Comparison of ENCODE assay signal across 21 cellular contexts in genomic region chr17:2022647-2023046, GRCh38. TPM values are rescaled to one million over a fixed set of nuclear protein-coding genes. Genes with fewer than 3 reads are reported as not detected.
DNase-seq lines count a peak whose midpoint lies in the region; ATAC-seq, FAIRE-seq and TF ChIP-seq lines count a peak whose summit lies in the region.
"Had no signal": no experiment of that assay in that cellular context is flagged by ENCODE, and none has a peak within 500 bp of the region (broad histone marks: within the 10 kb centered on the region; RNA-seq: fewer than 3 reads in every experiment).

No MANE protein-coding gene starts in this region.

- H3K79me2 ChIP-seq in GM12878 (ENCODE audit: control insufficient read depth, insufficient read depth, low read length), result no peaks in the 10 kb centered on the region

- no peak overlapping the region for H3K27ac ChIP-seq in GM12878 (ENCODE audit: control insufficient read depth, insufficient read depth)
- H3K27ac ChIP-seq: 22Rv1, VCaP had no signal

- TF ChIP-seq RAD21 in GM12878 (IDR thresholded peaks at IDR 0.05; ENCODE audit: insufficient read depth, low read depth, low read length), result no peak

- no peak overlapping the region for H2AFZ ChIP-seq in GM12878 (ENCODE audit: control insufficient read depth, low read depth, low read length)

- no TSS peak for BruUV-seq in GM12878 (replicated peaks; lab: Mats Ljungman, UMichigan)

- SMC1A ChIA-PET in GM12878 (lab: Charles Lee; ENCODE audit: uncharacterized antibody, unreplicated experiment), result no interaction called here

- no peaks in the 10 kb centered on the region for H3K36me3 ChIP-seq in GM12878 (ENCODE audit: control insufficient read depth in 2 of 2, insufficient read depth in 2 of 2, low read length in 1 of 2)
- H3K36me3 ChIP-seq: MG63 had no signal

- H3K27me3 Mint-ChIP-seq in neural crest cell (ENCODE audit: low read depth), result peaks cover 87% of the 10 kb centered on the region

- TF ChIP-seq CTCF in GM12878 (IDR thresholded peaks at IDR 0.05 in 2 of 3, conservative IDR thresholded peaks at IDR 0.05 in 1 of 3; ENCODE audit: control insufficient read depth in 2 of 3, extremely low read depth in 1 of 3, insufficient read depth in 1 of 3, low read depth in 3 of 3, low read length in 3 of 3), result no peak
- TF ChIP-seq CTCF in neural crest cell (conservative IDR thresholded peaks at IDR 0.05), result no peak

- POLR2A ChIA-PET in GM12878 (lab: Charles Lee), result no interaction called here

- TF ChIP-seq POLR2A in GM12878 (IDR thresholded peaks at IDR 0.05; ENCODE audit: low read depth, low read length), result no peak

- H3K4me3 ChIP-seq in GM12878, result no peak overlapping the region
- H3K4me3 ChIP-seq: MG63 had no signal

- no peaks in the 10 kb centered on the region for H3K36me3 Mint-ChIP-seq in neural crest cell (ENCODE audit: low read depth)
- H3K36me3 Mint-ChIP-seq: activated naive CD4-positive, alpha-beta T cell treated with anti-CD3 and anti-CD28 coated beads, Interleukin-2, amount 10 ng/mL, durations not matched to agents 7 days and 5 days; stimulated activated naive B cell treated with anti-CD40 and anti-IgM and Interleukin-4, amounts not matched to agents 10 μg/mL and 1 μg/mL and 100 μg/mL, for 72 hours had no signal

- CTCF ChIA-PET in GM12878 (lab: Yijun Ruan, JAX), result no interaction called here

- H3K9me3 ChIP-seq in GM12878 (replicated peaks; ENCODE audit: control insufficient read depth, insufficient read depth, low read length), result no peaks in the 10 kb centered on the region
- H3K9me3 ChIP-seq: MG63 had no signal

- no peak overlapping the region for H3K9ac ChIP-seq in GM12878 (ENCODE audit: control insufficient read depth, insufficient read depth, low read length)

- FAIRE-seq in GM12878 (lab: Jason Lieb, UNC), result no peak
- FAIRE-seq: HTR-8/SVneo had no signal

- H4K20me1 ChIP-seq in GM12878 (ENCODE audit: control insufficient read depth, insufficient read depth), result no peaks in the 10 kb centered on the region

- H3K27me3 ChIP-seq in GM12878 (replicated peaks in 1 of 2; ENCODE audit: control insufficient read depth in 2 of 2, insufficient read depth in 2 of 2, low read length in 1 of 2), result peaks cover 16 to 25% of the 10 kb centered on the region in 2 experiments
- H3K27me3 ChIP-seq: MG63 had no signal

- RAD21 ChIA-PET in GM12878 (lab: Charles Lee; ENCODE audit: unreplicated experiment), result no interaction called here

- H3K27ac Mint-ChIP-seq in neural crest cell (ENCODE audit: unreplicated experiment), result no peak overlapping the region
- H3K27ac Mint-ChIP-seq: activated naive CD4-positive, alpha-beta T cell treated with anti-CD3 and anti-CD28 coated beads, Interleukin-2, amount 10 ng/mL, durations not matched to agents 7 days and 5 days had no signal

- intact Hi-C loops in GM12878 (cut with micrococcal nuclease; ENCODE audit: unreplicated experiment), result no loop called here

- H3K9me3 Mint-ChIP-seq in neural crest cell, result no peaks in the 10 kb centered on the region
- H3K9me3 Mint-ChIP-seq: activated naive CD4-positive, alpha-beta T cell treated with anti-CD3 and anti-CD28 coated beads, Interleukin-2, amount 10 ng/mL, durations not matched to agents 7 days and 5 days; stimulated activated naive B cell treated with anti-CD40 and anti-IgM and Interleukin-4, amounts not matched to agents 10 μg/mL and 1 μg/mL and 100 μg/mL, for 72 hours had no signal

- WGBS in GM12878 (ENCODE audit: insufficient coverage, insufficient replicate concordance, low lambda C conversion rate, missing lambda C conversion rate), result 15% methylated on average over 10 of the region's 10 CpGs

- peaks cover 24% of the 10 kb centered on the region for H3K4me1 Mint-ChIP-seq in neural crest cell

- DNase-seq in DMS53 (lab: John Stamatoyannopoulos, UW) (peak; percentile 28), DMS53 treated with DMSO at 0.1 percent for 48 hours (lab: John Stamatoyannopoulos, UW; ENCODE audit: unreplicated experiment) (no peak), KBM-7 (peak; percentile 79), GM12878 (ENCODE audit: low read depth, low spot score) (no peak), neural crest cell (ENCODE audit: low read depth, low spot score) (no peak), NCI-H446 treated with DMSO at 0.1 percent for 48 hours (lab: John Stamatoyannopoulos, UW) (no peak), D341Med (ENCODE audit: low spot score) (no peak)
- DNase-seq in stimulated activated naive CD4-positive, alpha-beta T cell (lab: John Stamatoyannopoulos, UW), result no peak
- DNase-seq: activated naive CD4-positive, alpha-beta T cell treated with anti-CD3 and anti-CD28 coated beads, Interleukin-2, amount 10 ng/mL, durations not matched to agents 7 days and 5 days; C1 segment of cervical spinal cord; dermis blood vessel endothelial cell; DND-41; left ventricle myocardium superior; MG63; NCI-H146; NCI-H2227 treated with DMSO at 0.1 percent for 48 hours; stimulated activated naive B cell treated with anti-CD40 and anti-IgM and Interleukin-4, amounts not matched to agents 10 μg/mL and 1 μg/mL and 100 μg/mL, for 72 hours had no signal

- ATAC-seq in GM12878, result no peak
- ATAC-seq: left ventricle myocardium superior; Right ventricle myocardium inferior; stimulated activated naive B cell treated with anti-CD40 and anti-IgM and Interleukin-4, amounts not matched to agents 10 μg/mL and 1 μg/mL and 100 μg/mL, for 72 hours had no signal

- in situ Hi-C loops in KBM-7 (cut with MboI; ENCODE audit: low pct_unique_long_range_greater_than_20kb, low sequenced_read_pairs) (no loop called here), GM12878 (cut with MboI) (loop anchor here (25.0 kb wide), 1 partner anchor 110 kb away; no protein-coding TSS in a partner anchor)

- no peak overlapping the region for H3K4me2 ChIP-seq in GM12878 (ENCODE audit: control insufficient read depth, insufficient read depth)

- TF ChIP-seq EP300 in GM12878 (IDR thresholded peaks at IDR 0.05; ENCODE audit: borderline replicate concordance in 1 of 2, control insufficient read depth in 1 of 2, low read depth in 2 of 2, low read length in 2 of 2), result no peak

- H3K4me1 ChIP-seq in GM12878 (ENCODE audit: control insufficient read depth, insufficient read depth, low read length), result peaks cover 11% of the 10 kb centered on the region

- peak overlapping the region; percentile 72 for H3K4me3 Mint-ChIP-seq in neural crest cell
- H3K4me3 Mint-ChIP-seq: activated naive CD4-positive, alpha-beta T cell treated with anti-CD3 and anti-CD28 coated beads, Interleukin-2, amount 10 ng/mL, durations not matched to agents 7 days and 5 days had no signal

RNA-seq across cellular contexts. Expression of gene RTN4RL1, which starts 2.5 kb away (rescaled TPM):
- total RNA-seq in GM12878 (2013; cell fraction: nucleolus; rRNA removed), result 0.10 and 0.12 TPM in 2 replicates
- total RNA-seq in GM12878 (2014; rRNA removed) (0.05 and 0.11 TPM in 2 replicates), GM12878 (2014; rRNA removed; fragmentation: Illumina TruSeq; extraction: Trizol) (not detected in 2 replicates), GM12878 (2021) (0.10 and 0.13 TPM in 2 replicates), neural crest cell (0.36 and 0.47 TPM in 2 replicates)
- not detected for polyA plus RNA-seq in GM12878 (2011; ENCODE audit: low read depth)
- polyA plus RNA-seq in GM12878 (2011; rRNA removed) (not detected in 2 replicates), GM12878 (2014; fragmentation: Illumina TruSeq; extraction: Trizol) (not detected in 2 replicates), GM12878 (2014; fragmentation: Nextera tagmentation; extraction: Ambion mirVana) (not detected), GM12878 (2014; rRNA removed) (0.03 and 0.08 TPM in 2 replicates), GM12878 (2016; fragmentation: Nextera tagmentation; extraction: Ambion mirVana) (not detected)
- polyA plus RNA-seq in GM12878 (2011; cell fraction: cytosol; rRNA removed), result 0.01 TPM in 1 of 2 replicates, not detected in the other
- polyA plus RNA-seq in GM12878 (2011; cell fraction: nucleus; rRNA removed), result 0.03 TPM in 1 of 2 replicates, not detected in the other
- 0.04 TPM in 1 of 2 replicates, not detected in the other for polyA plus RNA-seq in GM12878 (2012)
- not detected in 2 replicates for polyA minus RNA-seq in GM12878 (2011; rRNA and poly(A)+ RNA removed)
- not detected in 2 replicates for polyA minus RNA-seq in GM12878 (2011; cell fraction: cytosol; rRNA and poly(A)+ RNA removed)
- polyA minus RNA-seq in GM12878 (2011; cell fraction: nucleus; rRNA and poly(A)+ RNA removed), result not detected in 2 replicates

RNA-seq across cellular contexts. Expression of gene DPH1, which starts 7.3 kb away (rescaled TPM):
- 111 and 119 TPM in 2 replicates for total RNA-seq in GM12878 (2013; cell fraction: nucleolus; rRNA removed)
- total RNA-seq in GM12878 (2014; rRNA removed) (21.1 and 22.5 TPM in 2 replicates), GM12878 (2014; rRNA removed; fragmentation: Illumina TruSeq; extraction: Trizol) (13.4 and 17.5 TPM in 2 replicates), GM12878 (2021) (20.2 and 21.3 TPM in 2 replicates), neural crest cell (29.7 and 35.1 TPM in 2 replicates)
- polyA plus RNA-seq in GM12878 (2011; ENCODE audit: low read depth), result 13.9 TPM
- polyA plus RNA-seq in GM12878 (2011; rRNA removed) (16.0 and 33.6 TPM in 2 replicates), GM12878 (2014; fragmentation: Illumina TruSeq; extraction: Trizol) (7.1 and 16.0 TPM in 2 replicates), GM12878 (2014; fragmentation: Nextera tagmentation; extraction: Ambion mirVana) (under 1 TPM; 0.29 to 0.95 TPM), GM12878 (2014; rRNA removed) (22.2 and 24.4 TPM in 2 replicates), GM12878 (2016; fragmentation: Nextera tagmentation; extraction: Ambion mirVana) (10 to 100 TPM; 19.0 to 22.0 TPM)
- 39.9 and 44.5 TPM in 2 replicates for polyA plus RNA-seq in GM12878 (2011; cell fraction: cytosol; rRNA removed)
- 194 and 207 TPM in 2 replicates for polyA plus RNA-seq in GM12878 (2011; cell fraction: nucleus; rRNA removed)
- 32.2 and 34.3 TPM in 2 replicates for polyA plus RNA-seq in GM12878 (2012)
- 23.5 and 37.9 TPM in 2 replicates for polyA minus RNA-seq in GM12878 (2011; rRNA and poly(A)+ RNA removed)
- polyA minus RNA-seq in GM12878 (2011; cell fraction: cytosol; rRNA and poly(A)+ RNA removed), result 12.2 and 19.2 TPM in 2 replicates
- 38.8 and 48.8 TPM in 2 replicates for polyA minus RNA-seq in GM12878 (2011; cell fraction: nucleus; rRNA and poly(A)+ RNA removed)

RNA-seq across cellular contexts. Expression of gene OVCA2, which starts 19.2 kb away (rescaled TPM):
- 4.1 and 4.5 TPM in 2 replicates for total RNA-seq in GM12878 (2013; cell fraction: nucleolus; rRNA removed)
- 57.5 and 58.6 TPM in 2 replicates for total RNA-seq in GM12878 (2014; rRNA removed)
- total RNA-seq in GM12878 (2014; rRNA removed; fragmentation: Illumina TruSeq; extraction: Trizol), result 25.5 and 29.1 TPM in 2 replicates
- 39.7 and 46.9 TPM in 2 replicates for total RNA-seq in GM12878 (2021)
- 15.9 TPM for polyA plus RNA-seq in GM12878 (2011; ENCODE audit: low read depth)
- polyA plus RNA-seq in GM12878 (2011; rRNA removed), result 21.8 and 34.6 TPM in 2 replicates
- 57.5 and 70.9 TPM in 2 replicates for polyA plus RNA-seq in GM12878 (2011; cell fraction: cytosol; rRNA removed)
- 27.2 and 42.6 TPM in 2 replicates for polyA plus RNA-seq in GM12878 (2011; cell fraction: nucleus; rRNA removed)
- polyA plus RNA-seq in GM12878 (2012), result 26.0 and 30.9 TPM in 2 replicates
- polyA plus RNA-seq in GM12878 (2014; fragmentation: Illumina TruSeq; extraction: Trizol), result 24.8 and 32.5 TPM in 2 replicates
- polyA plus RNA-seq in GM12878 (2014; fragmentation: Nextera tagmentation; extraction: Ambion mirVana), result 10 to 100 TPM in 1 of 2 experiments, 1 to 10 TPM in 1; 6.1 to 14.2 TPM
- 49.5 and 59.8 TPM in 2 replicates for polyA plus RNA-seq in GM12878 (2014; rRNA removed)
- 10 to 100 TPM; 73.6 to 75.3 TPM for polyA plus RNA-seq in GM12878 (2016; fragmentation: Nextera tagmentation; extraction: Ambion mirVana)
- polyA minus RNA-seq in GM12878 (2011; rRNA and poly(A)+ RNA removed), result 18.9 and 41.3 TPM in 2 replicates
- 9.4 and 10.5 TPM in 2 replicates for polyA minus RNA-seq in GM12878 (2011; cell fraction: cytosol; rRNA and poly(A)+ RNA removed)
- polyA minus RNA-seq in GM12878 (2011; cell fraction: nucleus; rRNA and poly(A)+ RNA removed), result 2.3 and 5.2 TPM in 2 replicates
- 25.6 and 29.8 TPM in 2 replicates for total RNA-seq in neural crest cell

RNA-seq across cellular contexts. Expression of gene HIC1, which starts 32.3 kb away (rescaled TPM):
- 220 and 277 TPM in 2 replicates for total RNA-seq in GM12878 (2013; cell fraction: nucleolus; rRNA removed)
- total RNA-seq in GM12878 (2014; rRNA removed) (30.8 and 40.8 TPM in 2 replicates), GM12878 (2014; rRNA removed; fragmentation: Illumina TruSeq; extraction: Trizol) (4.6 and 4.9 TPM in 2 replicates), GM12878 (2021) (55.4 and 61.1 TPM in 2 replicates), neural crest cell (0.37 and 0.82 TPM in 2 replicates)
- polyA plus RNA-seq in GM12878 (2011; ENCODE audit: low read depth), result 8.2 TPM
- polyA plus RNA-seq in GM12878 (2011; rRNA removed) (4.2 and 10.5 TPM in 2 replicates), GM12878 (2014; fragmentation: Illumina TruSeq; extraction: Trizol) (0.81 and 1.8 TPM in 2 replicates), GM12878 (2014; fragmentation: Nextera tagmentation; extraction: Ambion mirVana) (under 1 TPM; 0.11 to 0.57 TPM), GM12878 (2014; rRNA removed) (26.5 and 40.9 TPM in 2 replicates), GM12878 (2016; fragmentation: Nextera tagmentation; extraction: Ambion mirVana) (1 to 10 TPM; 2.0 to 4.9 TPM)
- polyA plus RNA-seq in GM12878 (2011; cell fraction: cytosol; rRNA removed), result 16.0 and 34.6 TPM in 2 replicates
- 88.9 and 92.7 TPM in 2 replicates for polyA plus RNA-seq in GM12878 (2011; cell fraction: nucleus; rRNA removed)
- polyA plus RNA-seq in GM12878 (2012), result 38.9 and 49.7 TPM in 2 replicates
- 9.8 and 22.7 TPM in 2 replicates for polyA minus RNA-seq in GM12878 (2011; rRNA and poly(A)+ RNA removed)
- polyA minus RNA-seq in GM12878 (2011; cell fraction: cytosol; rRNA and poly(A)+ RNA removed), result 23.8 and 29.3 TPM in 2 replicates
- polyA minus RNA-seq in GM12878 (2011; cell fraction: nucleus; rRNA and poly(A)+ RNA removed), result 47.3 and 88.0 TPM in 2 replicates

Comparison
In these comparisons a context has a peak if more than half of its experiments do, and no peak if none do; other contexts are left out.
1. DNase-seq: peak in DMS53 (single experiment) and KBM-7 (single experiment); none in DMS53 treated with DMSO at 0.1 percent for 48 hours (single experiment), GM12878 (single experiment), neural crest cell (single experiment), NCI-H446 treated with DMSO at 0.1 percent for 48 hours (single experiment), stimulated activated naive CD4-positive, alpha-beta T cell (0 of 6) and D341Med (single experiment).